ENCODE assay signal across 14 cellular contexts in the genomic region with DNA sequence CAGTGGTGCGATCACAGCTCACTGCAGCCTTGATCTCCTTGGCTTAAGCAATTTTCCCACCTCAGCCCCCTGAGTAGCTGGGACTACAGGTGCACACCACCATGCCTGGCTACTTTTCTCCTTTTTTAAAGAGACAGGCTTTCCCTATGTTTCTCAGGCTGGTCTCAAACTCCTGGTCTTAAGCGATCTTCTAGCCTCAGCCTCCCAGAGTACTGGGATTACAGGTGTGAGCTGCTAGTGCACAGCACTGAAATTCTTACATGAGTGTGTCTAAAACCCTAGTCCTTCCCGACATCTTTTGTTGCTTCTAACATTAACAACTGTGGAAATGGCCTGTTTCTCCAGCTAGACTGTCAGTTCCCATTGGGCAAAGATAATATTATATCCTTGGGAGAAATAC. TPM values are rescaled to one million over a fixed set of nuclear protein-coding genes. Genes with fewer than 3 reads are reported as not detected.
DNase-seq lines count a peak whose midpoint lies in the region; ATAC-seq and TF ChIP-seq lines count a peak whose summit lies in the region.
"Had no signal": no experiment of that assay in that cellular context is flagged by ENCODE, and none has a peak within 500 bp of the region (broad histone marks: within the 10 kb centered on the region; RNA-seq: fewer than 3 reads in every experiment).

No MANE protein-coding gene starts in this region.

- no peaks in the 10 kb centered on the region for H3K36me3 ChIP-seq in CD4-positive, CD25-positive, alpha-beta regulatory T cell (ENCODE audit: control insufficient read depth, insufficient read depth, low read length)
- H3K36me3 ChIP-seq in colonic mucosa (no peaks in the 10 kb centered on the region), neuronal stem cell (replicated peaks in 1 of 2; ENCODE audit: control insufficient read depth in 2 of 2, insufficient read depth in 2 of 2, low read length in 2 of 2) (no peaks in the 10 kb centered on the region)
- H3K36me3 ChIP-seq in naive thymus-derived CD4-positive, alpha-beta T cell (ENCODE audit: control insufficient read depth in 2 of 3, insufficient read depth in 3 of 3, low read length in 3 of 3): peaks cover 0 to 12% (median 0%) of the 10 kb centered on the region in 3 experiments

- intact Hi-C loops in colonic mucosa (cut with DNase I) (no loop called here), lower leg skin (cut with DNase I; ENCODE audit: low total_unique reads) (no loop called here)
- intact Hi-C loops in naive thymus-derived CD4-positive, alpha-beta T cell (cut with micrococcal nuclease): loop anchor here (5.0 to 10.0 kb wide), 8 partner anchors 173 to 1957 kb away; a partner anchor contains a TSS

- H3K27me3 Mint-ChIP-seq in CD4-positive, CD25-positive, alpha-beta regulatory T cell: peaks cover 6% of the 10 kb centered on the region
- peaks cover 0 to 5% (median 0%) of the 10 kb centered on the region in 5 donors for H3K27me3 Mint-ChIP-seq in naive thymus-derived CD4-positive, alpha-beta T cell

- no peak overlapping the region for H2BK15ac ChIP-seq in neuronal stem cell (ENCODE audit: low read length)

- no peak for TF ChIP-seq POLR2A in lower leg skin (IDR thresholded peaks at IDR 0.05)

- WGBS in neuronal stem cell (ENCODE audit: extremely low coverage in 2 of 2, insufficient read length in 2 of 2, insufficient replicate concordance in 1 of 2), 2 donors: no CpG with 5 or more reads among the region's 3 CpGs
- 65 to 67% methylated on average over 3 of the region's 3 CpGs for WGBS in lower leg skin, 2 donors

- no peak for DNase-seq in CD4-positive, CD25-positive, alpha-beta regulatory T cell
- DNase-seq in HFF-Myc (ENCODE audit: extremely low read depth, low read depth) (no peak), colonic mucosa (no peak), pons (ENCODE audit: low spot score) (no peak), neuronal stem cell (ENCODE audit: low spot score) (no peak), lower leg skin (ENCODE audit: low spot score in 2 of 2) (no peak), iPS-NIHi7 (ENCODE audit: extremely low spot score) (no peak)
- no peak for DNase-seq in naive thymus-derived CD4-positive, alpha-beta T cell
- DNase-seq: activated CD4-positive, alpha-beta T cell treated with anti-CD3 and anti-CD28 coated beads, Interleukin-2, amount 50 U/mL, for 48 hours; hypothalamus; NCI-H82; SK-N-SH; stimulated activated CD4-positive, alpha-beta T cell treated with anti-CD3 and anti-CD28 coated beads, Interleukin-1b, Interleukin-23, amount 100 ng/mL, for 48 hours; stimulated activated naive CD4-positive, alpha-beta T cell had no signal

- ATAC-seq in CD4-positive, CD25-positive, alpha-beta regulatory T cell (ENCODE audit: low read depth in 2 of 2): no peak
- ATAC-seq in naive thymus-derived CD4-positive, alpha-beta T cell: no peak

- peaks cover 0 to 3% (median 0%) of the 10 kb centered on the region in 7 donors for H3K9me3 Mint-ChIP-seq in CD4-positive, CD25-positive, alpha-beta regulatory T cell
- peaks cover 0 to 5% (median 0%) of the 10 kb centered on the region in 11 donors for H3K9me3 Mint-ChIP-seq in naive thymus-derived CD4-positive, alpha-beta T cell

- peaks cover 19% of the 10 kb centered on the region for H3K36me3 Mint-ChIP-seq in CD4-positive, CD25-positive, alpha-beta regulatory T cell
- peaks cover 4 to 46% (median 18%) of the 10 kb centered on the region in 5 donors for H3K36me3 Mint-ChIP-seq in naive thymus-derived CD4-positive, alpha-beta T cell

- no peaks in the 10 kb centered on the region for H3K27me3 ChIP-seq in CD4-positive, CD25-positive, alpha-beta regulatory T cell (ENCODE audit: control insufficient read depth, insufficient read depth, low read length)
- H3K27me3 ChIP-seq in colonic mucosa (no peaks in the 10 kb centered on the region), neuronal stem cell (ENCODE audit: control insufficient read depth in 3 of 3, insufficient read depth in 3 of 3, low read depth in 1 of 3, low read length in 3 of 3) (no peaks in the 10 kb centered on the region)
- no peaks in the 10 kb centered on the region for H3K27me3 ChIP-seq in naive thymus-derived CD4-positive, alpha-beta T cell (ENCODE audit: control insufficient read depth in 2 of 2, insufficient read depth in 2 of 2, low read length in 2 of 2)

- no peak overlapping the region for H3K23ac ChIP-seq in neuronal stem cell (ENCODE audit: low read depth, low read length, poor library complexity)

- H3K4me3 Mint-ChIP-seq in CD4-positive, CD25-positive, alpha-beta regulatory T cell: peak overlapping the region; percentile 87 to 99 (median 94)
- peak overlapping the region in 7 of 10 donors; percentile 37 to 100 (median 77) for H3K4me3 Mint-ChIP-seq in naive thymus-derived CD4-positive, alpha-beta T cell

- no peak overlapping the region for H3K14ac ChIP-seq in neuronal stem cell (ENCODE audit: low read length)

- peaks cover 31 to 83% (median 69%) of the 10 kb centered on the region in 4 donors for H3K4me1 Mint-ChIP-seq in CD4-positive, CD25-positive, alpha-beta regulatory T cell
- H3K4me1 Mint-ChIP-seq in naive thymus-derived CD4-positive, alpha-beta T cell: peaks cover 40 to 88% (median 80%) of the 10 kb centered on the region in 7 donors

- H4K91ac ChIP-seq in neuronal stem cell (ENCODE audit: low read depth, low read length, poor library complexity): no peak overlapping the region

- H3K4me1 ChIP-seq in CD4-positive, CD25-positive, alpha-beta regulatory T cell (ENCODE audit: control insufficient read depth, insufficient read depth, low read length, poor library complexity, severe bottlenecking): peaks cover 74% of the 10 kb centered on the region
- H3K4me1 ChIP-seq in colonic mucosa (no peaks in the 10 kb centered on the region), neuronal stem cell (ENCODE audit: control insufficient read depth in 2 of 2, insufficient read depth in 1 of 2, low read depth in 1 of 2, low read length in 2 of 2) (peaks cover 2 to 15% of the 10 kb centered on the region in 2 donors)
- H3K4me1 ChIP-seq in naive thymus-derived CD4-positive, alpha-beta T cell (ENCODE audit: control insufficient read depth in 2 of 2, insufficient read depth in 2 of 2, low read length in 2 of 2): peaks cover 10 to 33% of the 10 kb centered on the region in 2 donors

- peak overlapping the region; percentile 96 for H3K4me3 ChIP-seq in CD4-positive, CD25-positive, alpha-beta regulatory T cell (ENCODE audit: low read depth, low read length)
- H3K4me3 ChIP-seq in HFF-Myc (replicated peaks; ENCODE audit: low read depth, low read length) (peak overlapping the region; percentile 75; the same call in 1 of the 2 replicates), colonic mucosa (peak overlapping the region; percentile 81), neuronal stem cell (ENCODE audit: low read length in 2 of 2) (no peak overlapping the region), lower leg skin (ENCODE audit: low read depth, poor library complexity, severe bottlenecking) (no peak overlapping the region)
- no peak overlapping the region for H3K4me3 ChIP-seq in naive thymus-derived CD4-positive, alpha-beta T cell (ENCODE audit: low read length)

- H4K8ac ChIP-seq in neuronal stem cell (ENCODE audit: low read depth, low read length): no peak overlapping the region

- no peak overlapping the region for H2BK120ac ChIP-seq in neuronal stem cell (ENCODE audit: low read depth, low read length)

- H2BK5ac ChIP-seq in neuronal stem cell (ENCODE audit: low read length): no peak overlapping the region

- H3K18ac ChIP-seq in neuronal stem cell (ENCODE audit: low read length): no peak overlapping the region

- H2AK5ac ChIP-seq in neuronal stem cell (ENCODE audit: low read depth, low read length): no peak overlapping the region

- no peak for TF ChIP-seq CTCF in HFF-Myc (IDR thresholded peaks at IDR 0.05; ENCODE audit: low read depth, low read length, missing control alignments)
- TF ChIP-seq CTCF in colonic mucosa (IDR thresholded peaks at IDR 0.05): no peak
- TF ChIP-seq CTCF in lower leg skin (IDR thresholded peaks at IDR 0.05): no peak

- H2BK12ac ChIP-seq in neuronal stem cell (ENCODE audit: low read length): no peak overlapping the region

- peaks cover 2% of the 10 kb centered on the region for H3K79me1 ChIP-seq in neuronal stem cell (ENCODE audit: low read depth, low read length)

- no peak overlapping the region for H3K4ac ChIP-seq in neuronal stem cell (ENCODE audit: low read length)

- peak overlapping the region; percentile 2 for H3K27ac ChIP-seq in CD4-positive, CD25-positive, alpha-beta regulatory T cell (ENCODE audit: insufficient read depth, low read length, poor library complexity, severe bottlenecking)
- H3K27ac ChIP-seq in colonic mucosa: no peak overlapping the region
- H3K27ac ChIP-seq in naive thymus-derived CD4-positive, alpha-beta T cell (ENCODE audit: low read depth, low read length): no peak overlapping the region
- H3K27ac ChIP-seq in neuronal stem cell (replicated peaks; ENCODE audit: low read length): no peak overlapping the region

- H3K4me2 ChIP-seq in neuronal stem cell (ENCODE audit: insufficient read depth, low read length, poor library complexity, severe bottlenecking): no peak overlapping the region

- CTCF ChIA-PET in naive thymus-derived CD4-positive, alpha-beta T cell (lab: Charles Lee): interaction anchor here (0.5 to 2.4 kb wide), 5 partner anchors 10 to 1277 kb away, joined by 3 to 7 read pairs (median 3); no protein-coding TSS in a partner anchor

- H3K9ac ChIP-seq in colonic mucosa (ENCODE audit: low read depth in 2 of 2, low read length in 2 of 2) (no peak overlapping the region), neuronal stem cell (ENCODE audit: low read depth, low read length, poor library complexity) (no peak overlapping the region)
- H3K9ac ChIP-seq: SK-N-SH had no signal

- POLR2A ChIA-PET in naive thymus-derived CD4-positive, alpha-beta T cell (lab: Charles Lee): interaction anchor here (0.6 to 8.3 kb wide), 3 partner anchors 9 to 238 kb away, joined by 3 to 120 read pairs (median 4); no protein-coding TSS in a partner anchor

- H3K9me3 ChIP-seq in CD4-positive, CD25-positive, alpha-beta regulatory T cell (ENCODE audit: control insufficient read depth in 2 of 2, low read length in 2 of 2): no peaks in the 10 kb centered on the region
- H3K9me3 ChIP-seq in colonic mucosa: no peaks in the 10 kb centered on the region
- no peaks in the 10 kb centered on the region for H3K9me3 ChIP-seq in naive thymus-derived CD4-positive, alpha-beta T cell (ENCODE audit: control insufficient read depth in 2 of 3, low read length in 3 of 3)
- peaks cover 0 to 9% of the 10 kb centered on the region in 2 donors for H3K9me3 ChIP-seq in neuronal stem cell (replicated peaks in 1 of 2; ENCODE audit: control insufficient read depth in 2 of 2, insufficient read depth in 1 of 2, low read depth in 1 of 2, low read length in 2 of 2)
- H3K9me3 ChIP-seq: SK-N-SH had no signal

- H2AFZ ChIP-seq in neuronal stem cell (ENCODE audit: low read length): no peak overlapping the region

- H3K27ac Mint-ChIP-seq in CD4-positive, CD25-positive, alpha-beta regulatory T cell: peak overlapping the region; percentile 20 to 91 (median 83)
- H3K27ac Mint-ChIP-seq in naive thymus-derived CD4-positive, alpha-beta T cell: peak overlapping the region in 7 of 9 donors; percentile 2 to 82 (median 69)

RNA-seq across cellular contexts. Expression of a gene that starts 2.9 kb away (rescaled TPM):
- total RNA-seq in CD4-positive, CD25-positive, alpha-beta regulatory T cell: 118 TPM
- 100 to 1,000 TPM; 200 to 279 (median 220) TPM for polyA plus RNA-seq in CD4-positive, CD25-positive, alpha-beta regulatory T cell
- total RNA-seq in colonic mucosa (100 to 1,000 TPM; 314 to 570 TPM), lower leg skin (100 to 1,000 TPM in 1 of 4 donors, 10 to 100 TPM in 3; 61.1 to 153 (median 92.7) TPM)
- total RNA-seq in naive thymus-derived CD4-positive, alpha-beta T cell: 100 to 1,000 TPM in 2 of 5 experiments, 10 to 100 TPM in 3; 69.5 to 134 (median 92.4) TPM
- polyA plus RNA-seq in naive thymus-derived CD4-positive, alpha-beta T cell: 100 to 1,000 TPM; 128 to 135 TPM
- polyA plus RNA-seq in neuronal stem cell (2013, experiment 1 of 2): 45.3 TPM
- polyA plus RNA-seq in neuronal stem cell (2013, experiment 2 of 2): 42.0 TPM

Comparison
In these comparisons a context has a peak if more than half of its experiments do, and no peak if none do; other contexts are left out.
1. H3K4me3 ChIP-seq: peak in CD4-positive, CD25-positive, alpha-beta regulatory T cell (single experiment), HFF-Myc (single experiment) and colonic mucosa (single experiment); none in naive thymus-derived CD4-positive, alpha-beta T cell (single experiment), neuronal stem cell (0 of 2) and lower leg skin (single experiment).
2. intact Hi-C loops: an anchor here in naive thymus-derived CD4-positive, alpha-beta T cell (5.0 to 10.0 kb wide); none called in colonic mucosa and lower leg skin.